3 cellular contexts compared by ENCODE assay signal in genomic region chr12:111288771-111289170, GRCh38.
"Had no signal": no experiment of that assay in that cellular context is flagged by ENCODE, and none has a peak within 500 bp of the region (broad histone marks: within the 10 kb centered on the region; RNA-seq: fewer than 3 reads in every experiment).

No MANE protein-coding gene starts in this region.

- DNase-seq: GDM1, GF-D8 had no signal

- H3K4me3 ChIP-seq: GM12878 had no signal

- ATAC-seq: GM12878 had no signal
